Comparison of ENCODE assay signal across 15 cellular contexts in the genomic region with DNA sequence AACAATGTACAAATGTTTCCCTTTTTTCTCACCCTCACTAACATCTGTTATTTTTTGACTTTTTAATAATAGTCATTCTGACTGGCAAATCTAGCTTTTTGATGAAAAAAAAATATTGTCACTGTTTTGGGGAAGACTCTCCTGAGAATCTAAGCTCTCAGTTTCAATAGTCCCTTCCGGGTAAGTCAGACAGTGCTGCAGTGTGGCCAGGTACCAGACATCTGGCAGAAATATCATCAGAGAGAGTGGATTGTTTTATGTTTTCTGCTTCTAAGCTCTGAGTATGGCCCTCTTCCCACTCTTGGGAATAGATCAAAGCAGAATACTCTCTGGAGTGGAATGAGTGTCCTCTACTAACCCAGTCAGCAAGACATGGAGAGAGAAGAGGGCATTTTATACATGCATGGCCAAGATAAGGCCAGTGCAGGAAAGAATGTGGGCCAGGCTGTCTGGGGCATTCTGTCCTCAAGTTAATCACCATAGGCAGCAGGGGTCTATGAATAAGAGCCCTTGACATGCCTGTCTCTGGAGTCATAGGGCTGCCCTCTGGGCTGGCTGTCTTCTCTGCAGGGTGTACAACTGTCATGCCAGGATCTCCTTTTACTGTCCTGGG. TPM values are rescaled to one million over a fixed set of nuclear protein-coding genes. Genes with fewer than 3 reads are reported as not detected.
DNase-seq lines count a peak whose midpoint lies in the region; ATAC-seq, FAIRE-seq and TF ChIP-seq lines count a peak whose summit lies in the region.
"Had no signal": no experiment of that assay in that cellular context is flagged by ENCODE, and none has a peak within 500 bp of the region (broad histone marks: within the 10 kb centered on the region; RNA-seq: fewer than 3 reads in every experiment).

No MANE protein-coding gene starts in this region.

- H3K36me3 Mint-ChIP-seq in CD14-positive monocyte: no peaks in the 10 kb centered on the region
- no peaks in the 10 kb centered on the region for H3K36me3 Mint-ChIP-seq in activated naive CD4-positive, alpha-beta T cell treated with anti-CD3 and anti-CD28 coated beads, Interleukin-2, amount 10 ng/mL, durations not matched to agents 7 days and 5 days

- no peak overlapping the region for H3K4me3 Mint-ChIP-seq in CD14-positive monocyte
- no peak overlapping the region for H3K4me3 Mint-ChIP-seq in activated naive CD4-positive, alpha-beta T cell treated with anti-CD3 and anti-CD28 coated beads, Interleukin-2, amount 10 ng/mL, durations not matched to agents 7 days and 5 days
- H3K4me3 Mint-ChIP-seq: nephron progenitor cell had no signal

- H3K9me2 ChIP-seq in GM23248 (ENCODE audit: insufficient read depth): no peaks in the 10 kb centered on the region

- ATAC-seq in heart left ventricle (peak; percentile 94 to 97 (median 95)), HG03571 (IDR thresholded peaks at IDR 0.05; ENCODE audit: unreplicated experiment) (no peak)

- in situ Hi-C loops in GM23248 (cut with MboI): no loop called here

- CTCF ChIA-PET in activated naive CD4-positive, alpha-beta T cell treated with anti-CD3 and anti-CD28 coated beads, Interleukin-2, amount 10 ng/mL, durations not matched to agents 7 days and 5 days (lab: Charles Lee): interaction anchor here (0.8 to 1.1 kb wide), 3 partner anchors 11 to 93 kb away, joined by 3 read pairs; no protein-coding TSS in a partner anchor

- peak overlapping the region; percentile 88 for H3K27ac ChIP-seq in GM23248
- H3K27ac ChIP-seq in heart left ventricle: peak overlapping the region in 5 of 12 donors; percentile 15 to 70 (median 36)

- no peaks in the 10 kb centered on the region for H3K79me2 ChIP-seq in GM23248 (ENCODE audit: insufficient read depth)

- H3K9me3 Mint-ChIP-seq in CD14-positive monocyte: peaks cover 5 to 20% (median 15%) of the 10 kb centered on the region in 7 donors
- H3K9me3 Mint-ChIP-seq in activated naive CD4-positive, alpha-beta T cell treated with anti-CD3 and anti-CD28 coated beads, Interleukin-2, amount 10 ng/mL, durations not matched to agents 7 days and 5 days: peaks cover 3% of the 10 kb centered on the region

- FAIRE-seq in D721Med (lab: Jason Lieb, UNC): no peak
- FAIRE-seq: keratinocyte, small intestine had no signal

- H3K36me3 ChIP-seq in GM23248 (ENCODE audit: low read depth) (no peaks in the 10 kb centered on the region), heart left ventricle (no peaks in the 10 kb centered on the region)

- DNase-seq in GM23248 (peak; percentile 91), T1000 (lab: John Stamatoyannopoulos, UW) (peak; percentile 4), heart left ventricle (peak in 4 of 5 donors; percentile 27 to 53 (median 40)), renal cortical epithelial cell (ENCODE audit: low read depth) (peak; percentile 19), CD14-positive monocyte (ENCODE audit: low spot score) (no peak), D721Med (ENCODE audit: insufficient read length, low spot score) (no peak)
- DNase-seq in activated naive CD4-positive, alpha-beta T cell treated with anti-CD3 and anti-CD28 coated beads, Interleukin-2, amount 10 ng/mL, durations not matched to agents 7 days and 5 days: no peak
- DNase-seq: caudate nucleus; NCI-H1436 treated with DMSO at 0.1 percent for 48 hours; nephron progenitor cell; NK-92 treated with Interleukin-12 subunit alpha and Interleukin-12 subunit beta, amount 100 ng/mL, for 24 hours; small intestine had no signal

- H3K27ac Mint-ChIP-seq in CD14-positive monocyte: no peak overlapping the region
- H3K27ac Mint-ChIP-seq in activated naive CD4-positive, alpha-beta T cell treated with anti-CD3 and anti-CD28 coated beads, Interleukin-2, amount 10 ng/mL, durations not matched to agents 7 days and 5 days: no peak overlapping the region
- H3K27ac Mint-ChIP-seq: nephron progenitor cell had no signal

- H3K4me2 ChIP-seq in GM23248 (ENCODE audit: unreplicated experiment): peak overlapping the region; percentile 71

- H3F3A ChIP-seq in GM23248 (ENCODE audit: insufficient read depth): peaks cover 46% of the 10 kb centered on the region

- H4K20me1 ChIP-seq in GM23248 (ENCODE audit: insufficient read depth): no peaks in the 10 kb centered on the region

- H3K9me3 ChIP-seq in GM23248 (ENCODE audit: low read depth) (no peaks in the 10 kb centered on the region), heart left ventricle (peaks cover 0 to 14% (median 5%) of the 10 kb centered on the region in 12 donors)

- H2AFZ ChIP-seq in GM23248: peak overlapping the region; percentile 41; the same call in 1 of the 2 replicates

- intact Hi-C loops in heart left ventricle (cut with DNase I) (loop anchor here in 1 of 10 donors (5.0 kb wide), 1 partner anchor 34 kb away; no protein-coding TSS in a partner anchor), CD14-positive monocyte (cut with micrococcal nuclease) (no loop called here)

- H3K4me3 ChIP-seq in GM23248 (peak overlapping the region; percentile 24), heart left ventricle (no peak overlapping the region)

- peak overlapping the region; percentile 59 for H3K9ac ChIP-seq in GM23248

- TF ChIP-seq POLR2A in heart left ventricle (IDR thresholded peaks at IDR 0.05): no peak

- WGBS in GM23248 (ENCODE audit: low coverage in 1 of 2, low lambda C conversion rate in 2 of 2, missing lambda C conversion rate in 2 of 2), 2 experiments: 0 to 9% methylated on average over 1 of the region's 1 CpG
- 24 to 33% (median 25%) methylated on average over 1 of the region's 1 CpG for WGBS in heart left ventricle, 4 donors

- peaks cover 3 to 11% (median 5%) of the 10 kb centered on the region in 3 donors for H3K27me3 Mint-ChIP-seq in CD14-positive monocyte (ENCODE audit: low read depth in 3 of 3)
- peaks cover 48% of the 10 kb centered on the region for H3K27me3 Mint-ChIP-seq in activated naive CD4-positive, alpha-beta T cell treated with anti-CD3 and anti-CD28 coated beads, Interleukin-2, amount 10 ng/mL, durations not matched to agents 7 days and 5 days

- H3K27me3 ChIP-seq in GM23248 (replicated peaks; ENCODE audit: insufficient read depth) (no peaks in the 10 kb centered on the region), heart left ventricle (no peaks in the 10 kb centered on the region)

- TF ChIP-seq CTCF in heart left ventricle (IDR thresholded peaks at IDR 0.05): no peak
- no peak for TF ChIP-seq CTCF in CD14-positive monocyte (IDR thresholded peaks at IDR 0.05)
- no peak for TF ChIP-seq CTCF in D721Med (IDR thresholded peaks at IDR 0.05; ENCODE audit: insufficient read depth, missing control alignments)

- peaks cover 38% of the 10 kb centered on the region for H3K4me1 ChIP-seq in GM23248 (ENCODE audit: insufficient read depth)
- H3K4me1 ChIP-seq in heart left ventricle: peaks cover 0 to 13% (median 0%) of the 10 kb centered on the region in 12 donors

- peaks cover under 1% of the 10 kb centered on the region for H3K4me1 Mint-ChIP-seq in CD14-positive monocyte
- H3K4me1 Mint-ChIP-seq in activated naive CD4-positive, alpha-beta T cell treated with anti-CD3 and anti-CD28 coated beads, Interleukin-2, amount 10 ng/mL, durations not matched to agents 7 days and 5 days: no peaks in the 10 kb centered on the region
- H3K4me1 Mint-ChIP-seq: nephron progenitor cell had no signal

RNA-seq across cellular contexts. Expression of a gene that starts 38.5 kb away (rescaled TPM):
- 0.11 TPM in 1 of 2 replicates, not detected in the other for total RNA-seq in GM23248 (2014; rRNA removed; shearing (Covaris generic))
- polyA plus RNA-seq in GM23248 (2016; fragmentation: Nextera tagmentation; extraction: Ambion mirVana) (0.30 and 0.67 TPM in 2 replicates), heart left ventricle (not detected), CD14-positive monocyte (not detected)
- total RNA-seq in heart left ventricle (not detected), renal cortical epithelial cell (not detected in 2 replicates)
- total RNA-seq: temporal lobe had no signal
- polyA plus RNA-seq: keratinocyte, small intestine had no signal

RNA-seq across cellular contexts. Expression of a gene that starts 40.2 kb away (rescaled TPM):
- total RNA-seq in GM23248 (2014; rRNA removed; shearing (Covaris generic)): 113 and 127 TPM in 2 replicates
- polyA plus RNA-seq in GM23248 (2016; fragmentation: Nextera tagmentation; extraction: Ambion mirVana): 161 and 165 TPM in 2 replicates
- 10 to 100 TPM in 1 of 9 donors, 1 to 10 TPM in 8; 3.1 to 10.2 (median 4.9) TPM for total RNA-seq in heart left ventricle
- polyA plus RNA-seq in heart left ventricle: 1 to 10 TPM; 2.5 to 3.7 TPM
- total RNA-seq in renal cortical epithelial cell: 9.6 and 11.6 TPM in 2 replicates
- 1 to 10 TPM; 5.1 to 5.2 TPM for polyA plus RNA-seq in CD14-positive monocyte

Comparison
In these comparisons a context has a peak if more than half of its experiments do, and no peak if none do; other contexts are left out.
1. DNase-seq: peak in GM23248 (single experiment), T1000 (single experiment), heart left ventricle (4 of 5) and renal cortical epithelial cell (single experiment); none in CD14-positive monocyte (single experiment), D721Med (single experiment) and activated naive CD4-positive, alpha-beta T cell treated with anti-CD3 and anti-CD28 coated beads, Interleukin-2, amount 10 ng/mL, durations not matched to agents 7 days and 5 days (single experiment).